In genomic region chr21:39014751-39015150, GRCh38 we compare ENCODE assay signal across 11 cellular contexts.
DNase-seq lines count a peak whose midpoint lies in the region; ATAC-seq and TF ChIP-seq lines count a peak whose summit lies in the region.
"Had no signal": no experiment of that assay in that cellular context is flagged by ENCODE, and none has a peak within 500 bp of the region (broad histone marks: within the 10 kb centered on the region; RNA-seq: fewer than 3 reads in every experiment).

No MANE protein-coding gene starts in this region.

- DNase-seq in GM23248, result peak; percentile 96
- DNase-seq in RKO (ENCODE audit: low spot score), result peak; percentile 63
- DNase-seq in fibroblast of mammary gland (ENCODE audit: low read depth), result peak; percentile 97
- no peak for DNase-seq in smooth muscle cell (lab: John Stamatoyannopoulos, UW; ENCODE audit: unreplicated experiment)
- no peak for DNase-seq in T-helper 2 cell treated with Interferon-gamma antibody and Interleukin-4, amounts not matched to agents 5 μg/mL and 100 μg/mL, for 36 hours (ENCODE audit: low spot score)
- DNase-seq in coronary artery (ENCODE audit: low spot score), result no peak
- DNase-seq in lower leg skin (ENCODE audit: low spot score in 2 of 2), result no peak
- DNase-seq: MM.1S, Right ventricle myocardium superior had no signal

- H3K27ac Mint-ChIP-seq in T-helper 2 cell treated with Interferon-gamma antibody and Interleukin-4, amounts not matched to agents 5 μg/mL and 100 μg/mL, for 36 hours, result no peak overlapping the region

- H3K9ac ChIP-seq in GM23248, result peak overlapping the region; percentile 41
- peak overlapping the region; percentile 35 for H3K9ac ChIP-seq in smooth muscle cell (ENCODE audit: low read depth)
- H3K9ac ChIP-seq: parathyroid adenoma had no signal

- 32 to 46% methylated on average over 9 of the region's 9 CpGs for WGBS in GM23248 (ENCODE audit: low coverage in 1 of 2, low lambda C conversion rate in 2 of 2, missing lambda C conversion rate in 2 of 2), 2 experiments
- WGBS in smooth muscle cell (ENCODE audit: low lambda C conversion rate), result 15% methylated on average over 9 of the region's 9 CpGs
- WGBS in lower leg skin, 2 donors, result 74 to 76% methylated on average over 9 of the region's 9 CpGs

- H3F3A ChIP-seq in GM23248 (ENCODE audit: insufficient read depth) (peaks cover 23% of the 10 kb centered on the region), smooth muscle cell (ENCODE audit: low read depth) (no peaks in the 10 kb centered on the region)

- H3K9me3 ChIP-seq in GM23248 (ENCODE audit: low read depth), result no peaks in the 10 kb centered on the region
- H3K9me3 ChIP-seq in smooth muscle cell (replicated peaks; ENCODE audit: low read depth), result no peaks in the 10 kb centered on the region

- peak overlapping the region; percentile 17 for H3K4me2 ChIP-seq in GM23248 (ENCODE audit: unreplicated experiment)
- peak overlapping the region; percentile 46 for H3K4me2 ChIP-seq in smooth muscle cell

- TF ChIP-seq CTCF in fibroblast of mammary gland (conservative IDR thresholded peaks at IDR 0.05; ENCODE audit: control insufficient read depth, insufficient read depth, low read depth, low read length) (no peak), smooth muscle cell (IDR thresholded peaks at IDR 0.05; ENCODE audit: borderline replicate concordance, insufficient read depth, poor library complexity, severe bottlenecking) (no peak), coronary artery (IDR thresholded peaks at IDR 0.05) (no peak), lower leg skin (IDR thresholded peaks at IDR 0.05) (no peak)

- ATAC-seq in GM18858 (IDR thresholded peaks at IDR 0.05; ENCODE audit: unreplicated experiment), result no peak

- intact Hi-C loops in lower leg skin (cut with DNase I; ENCODE audit: low total_unique reads), result no loop called here

- H3K27ac ChIP-seq in GM23248 (peak overlapping the region; percentile 76), smooth muscle cell (ENCODE audit: low read depth) (peak overlapping the region; percentile 90), coronary artery (no peak overlapping the region)
- H3K27ac ChIP-seq: parathyroid adenoma had no signal

- H3K4me3 Mint-ChIP-seq in T-helper 2 cell treated with Interferon-gamma antibody and Interleukin-4, amounts not matched to agents 5 μg/mL and 100 μg/mL, for 36 hours, result no peak overlapping the region

- peak overlapping the region; percentile 52 for H2AFZ ChIP-seq in GM23248
- H2AFZ ChIP-seq in smooth muscle cell (ENCODE audit: low read depth), result no peak overlapping the region
- H2AFZ ChIP-seq: parathyroid adenoma had no signal

- H3K4me1 Mint-ChIP-seq in T-helper 2 cell treated with Interferon-gamma antibody and Interleukin-4, amounts not matched to agents 5 μg/mL and 100 μg/mL, for 36 hours (ENCODE audit: low read depth), result peaks cover 19% of the 10 kb centered on the region

- H3K4me3 ChIP-seq in GM23248 (peak overlapping the region; percentile 22; the same call in 1 of the 2 replicates), fibroblast of mammary gland (ENCODE audit: control insufficient read depth, low read depth, low read length) (no peak overlapping the region), smooth muscle cell (no peak overlapping the region), coronary artery (no peak overlapping the region), lower leg skin (ENCODE audit: low read depth, poor library complexity, severe bottlenecking) (no peak overlapping the region)

- in situ Hi-C loops in GM23248 (cut with MboI), result no loop called here

- H3K36me3 ChIP-seq in GM23248 (ENCODE audit: low read depth), result no peaks in the 10 kb centered on the region
- no peaks in the 10 kb centered on the region for H3K36me3 ChIP-seq in smooth muscle cell (ENCODE audit: low read depth)

- no peaks in the 10 kb centered on the region for H3K79me2 ChIP-seq in GM23248 (ENCODE audit: insufficient read depth)
- H3K79me2 ChIP-seq in smooth muscle cell (ENCODE audit: low read depth), result no peaks in the 10 kb centered on the region
- H3K79me2 ChIP-seq: parathyroid adenoma had no signal

- H3K27me3 Mint-ChIP-seq in T-helper 2 cell treated with Interferon-gamma antibody and Interleukin-4, amounts not matched to agents 5 μg/mL and 100 μg/mL, for 36 hours (ENCODE audit: low read depth), result peaks cover 3% of the 10 kb centered on the region

- H3K9me3 Mint-ChIP-seq in T-helper 2 cell treated with Interferon-gamma antibody and Interleukin-4, amounts not matched to agents 5 μg/mL and 100 μg/mL, for 36 hours, result no peaks in the 10 kb centered on the region

- peaks cover 18% of the 10 kb centered on the region for H3K4me1 ChIP-seq in GM23248 (ENCODE audit: insufficient read depth)
- no peaks in the 10 kb centered on the region for H3K4me1 ChIP-seq in smooth muscle cell (ENCODE audit: low read depth)

- TF ChIP-seq POLR2A in lower leg skin (IDR thresholded peaks at IDR 0.05), result no peak

- no peaks in the 10 kb centered on the region for H3K27me3 ChIP-seq in GM23248 (replicated peaks; ENCODE audit: insufficient read depth)
- H3K27me3 ChIP-seq in smooth muscle cell (ENCODE audit: low read depth), result no peaks in the 10 kb centered on the region

- H3K9me2 ChIP-seq in GM23248 (ENCODE audit: insufficient read depth), result no peaks in the 10 kb centered on the region

- no peaks in the 10 kb centered on the region for H4K20me1 ChIP-seq in GM23248 (ENCODE audit: insufficient read depth)
- no peaks in the 10 kb centered on the region for H4K20me1 ChIP-seq in smooth muscle cell (ENCODE audit: low read depth)

- peaks cover 2% of the 10 kb centered on the region for H3K36me3 Mint-ChIP-seq in T-helper 2 cell treated with Interferon-gamma antibody and Interleukin-4, amounts not matched to agents 5 μg/mL and 100 μg/mL, for 36 hours (ENCODE audit: low read depth)

Comparison
In these comparisons a context has a peak if more than half of its experiments do, and no peak if none do; other contexts are left out.
1. DNase-seq: peak in GM23248 (single experiment), RKO (single experiment) and fibroblast of mammary gland (single experiment); none in smooth muscle cell (single experiment), T-helper 2 cell treated with Interferon-gamma antibody and Interleukin-4, amounts not matched to agents 5 μg/mL and 100 μg/mL, for 36 hours (single experiment), coronary artery (single experiment) and lower leg skin (0 of 2).
2. H3K27ac ChIP-seq: peak in GM23248 (single experiment) and smooth muscle cell (single experiment); none in coronary artery (0 of 2).